In genomic region chr2:61469424-61470121, GRCh38 we compare ENCODE assay signal across 1 cellular context.
TF ChIP-seq lines count a peak whose summit lies in the region.

No MANE protein-coding gene starts in this region.

TF ChIP-seq in HepG2, 621 proteins besides CTCF, POLR2A, EP300 and RAD21 (continued from another document and continues in another):
- no peak for TF ChIP-seq ZNF512B (CRISPR knock-in tag; IDR thresholded peaks at IDR 0.05; ENCODE audit: borderline replicate concordance)
- no peak for TF ChIP-seq ZFP62 (CRISPR knock-in tag; IDR thresholded peaks at IDR 0.05)
- TF ChIP-seq ZNF782 (CRISPR knock-in tag; IDR thresholded peaks at IDR 0.05; ENCODE audit: borderline replicate concordance): no peak
- TF ChIP-seq ZNF496 (CRISPR knock-in tag; IDR thresholded peaks at IDR 0.05; ENCODE audit: insufficient replicate concordance): no peak
- TF ChIP-seq RXRA (CRISPR knock-in tag; IDR thresholded peaks at IDR 0.05): no peak
- TF ChIP-seq IRF2 (CRISPR knock-in tag; IDR thresholded peaks at IDR 0.05): no peak
- no peak for TF ChIP-seq TEAD2 (CRISPR knock-in tag; IDR thresholded peaks at IDR 0.05)
- no peak for TF ChIP-seq ZNF446 (CRISPR knock-in tag; IDR thresholded peaks at IDR 0.05)
- no peak for TF ChIP-seq RAD51 (IDR thresholded peaks at IDR 0.05; ENCODE audit: borderline replicate concordance)
- no peak for TF ChIP-seq RBAK (CRISPR knock-in tag; IDR thresholded peaks at IDR 0.05)
- TF ChIP-seq ZNF230 (CRISPR knock-in tag; IDR thresholded peaks at IDR 0.05): no peak
- TF ChIP-seq ZNF839 (CRISPR knock-in tag; IDR thresholded peaks at IDR 0.05; ENCODE audit: borderline replicate concordance): no peak
- no peak for TF ChIP-seq ZZZ3 (CRISPR knock-in tag; IDR thresholded peaks at IDR 0.05; ENCODE audit: borderline replicate concordance)
- TF ChIP-seq SALL2 (CRISPR knock-in tag; IDR thresholded peaks at IDR 0.05): no peak
- TF ChIP-seq SSRP1 (CRISPR knock-in tag; IDR thresholded peaks at IDR 0.05): no peak
- no peak for TF ChIP-seq CHD2 (IDR thresholded peaks at IDR 0.05; ENCODE audit: low read depth, low read length)
- no peak for TF ChIP-seq ZNF274 (CRISPR knock-in tag; IDR thresholded peaks at IDR 0.05)
- no peak for TF ChIP-seq ZFP41 (CRISPR knock-in tag; IDR thresholded peaks at IDR 0.05; ENCODE audit: borderline replicate concordance)
- no peak for TF ChIP-seq ZNF513 (CRISPR knock-in tag; conservative IDR thresholded peaks at IDR 0.05)
- TF ChIP-seq NFIB (CRISPR knock-in tag; IDR thresholded peaks at IDR 0.05; ENCODE audit: borderline replicate concordance): no peak
- TF ChIP-seq ZNF317 (CRISPR knock-in tag; IDR thresholded peaks at IDR 0.05): no peak
- no peak for TF ChIP-seq PBX2 (CRISPR knock-in tag; IDR thresholded peaks at IDR 0.05)
- no peak for TF ChIP-seq ZNF781 (CRISPR knock-in tag; IDR thresholded peaks at IDR 0.05; ENCODE audit: borderline replicate concordance, not compliant biosample characterization)
- no peak for TF ChIP-seq RARG (CRISPR knock-in tag; IDR thresholded peaks at IDR 0.05; ENCODE audit: low read depth)
- TF ChIP-seq FOXJ3 (CRISPR knock-in tag; IDR thresholded peaks at IDR 0.05; ENCODE audit: borderline replicate concordance): no peak
- no peak for TF ChIP-seq CREB1 (IDR thresholded peaks at IDR 0.05)
- TF ChIP-seq CREB1 (CRISPR knock-in tag; IDR thresholded peaks at IDR 0.05): 0 out of 2 replicates have a peak, but pooled peaks have one; percentile 28
- TF ChIP-seq ZFP91 (CRISPR knock-in tag; IDR thresholded peaks at IDR 0.05; ENCODE audit: borderline replicate concordance): no peak
- no peak for TF ChIP-seq ELF1 (CRISPR knock-in tag; IDR thresholded peaks at IDR 0.05)
- TF ChIP-seq MTF1 (CRISPR knock-in tag; IDR thresholded peaks at IDR 0.05): no peak
- TF ChIP-seq PREB (CRISPR knock-in tag; IDR thresholded peaks at IDR 0.05): no peak
- no peak for TF ChIP-seq MEF2D (CRISPR knock-in tag; IDR thresholded peaks at IDR 0.05)
- no peak for TF ChIP-seq ZNF850 (CRISPR knock-in tag; conservative IDR thresholded peaks at IDR 0.05)
- TF ChIP-seq HDAC1 (CRISPR knock-in tag; IDR thresholded peaks at IDR 0.05): 0 out of 2 replicates have a peak, but pooled peaks have one; percentile 4
- TF ChIP-seq HMG20A (CRISPR knock-in tag; IDR thresholded peaks at IDR 0.05; ENCODE audit: borderline replicate concordance): no peak
- TF ChIP-seq DR1 (CRISPR knock-in tag; IDR thresholded peaks at IDR 0.05): no peak
- no peak for TF ChIP-seq ARID3A (IDR thresholded peaks at IDR 0.05; ENCODE audit: low read depth, low read length)
- no peak for TF ChIP-seq PCBP1 (IDR thresholded peaks at IDR 0.05; ENCODE audit: borderline replicate concordance, low read depth, low read length)
- TF ChIP-seq ETV6 (CRISPR knock-in tag; conservative IDR thresholded peaks at IDR 0.05): no peak
- no peak for TF ChIP-seq MATR3 (CRISPR knock-in tag; IDR thresholded peaks at IDR 0.05)
- no peak for TF ChIP-seq ZBTB8A (CRISPR knock-in tag; IDR thresholded peaks at IDR 0.05; ENCODE audit: borderline replicate concordance, low read depth)
- TF ChIP-seq LRRFIP1 (CRISPR knock-in tag; conservative IDR thresholded peaks at IDR 0.05): no peak
- TF ChIP-seq KLF9 (CRISPR knock-in tag; IDR thresholded peaks at IDR 0.05; ENCODE audit: low read depth): no peak
- TF ChIP-seq SYNCRIP (IDR thresholded peaks at IDR 0.05; ENCODE audit: insufficient read depth, low read depth, low read length): no peak
- TF ChIP-seq AHDC1 (CRISPR knock-in tag; IDR thresholded peaks at IDR 0.05; ENCODE audit: borderline replicate concordance): no peak
- TF ChIP-seq KAT2B (IDR thresholded peaks at IDR 0.05; ENCODE audit: borderline replicate concordance, low read depth, low read length): no peak
- no peak for TF ChIP-seq RARA (CRISPR knock-in tag; IDR thresholded peaks at IDR 0.05)
- TF ChIP-seq NFE2 (CRISPR knock-in tag; IDR thresholded peaks at IDR 0.05): no peak
- TF ChIP-seq ATF7 (IDR thresholded peaks at IDR 0.05): no peak
- TF ChIP-seq ATF7 (CRISPR knock-in tag; IDR thresholded peaks at IDR 0.05): no peak
- TF ChIP-seq GATAD1 (CRISPR knock-in tag; IDR thresholded peaks at IDR 0.05): no peak
- no peak for TF ChIP-seq ZNF224 (CRISPR knock-in tag; IDR thresholded peaks at IDR 0.05)
- TF ChIP-seq TSC22D2 (CRISPR knock-in tag; IDR thresholded peaks at IDR 0.05; ENCODE audit: borderline replicate concordance): no peak; the same call in 1 of the 2 replicates
- TF ChIP-seq HDAC6 (IDR thresholded peaks at IDR 0.05; ENCODE audit: low read depth, low read length): no peak
- no peak for TF ChIP-seq ZNF451 (CRISPR knock-in tag; IDR thresholded peaks at IDR 0.05)
- TF ChIP-seq HNRNPH1 (optimal IDR thresholded peaks at IDR 0.05; ENCODE audit: low read depth, low read length): no peak
- TF ChIP-seq GTF2F1 (IDR thresholded peaks at IDR 0.05; ENCODE audit: low read length): no peak
- no peak for TF ChIP-seq ZNF207 (IDR thresholded peaks at IDR 0.05; ENCODE audit: borderline replicate concordance)
